ENCODE assay signal across 8 cellular contexts in genomic region chr18:74353169-74353775, GRCh38. TPM values are rescaled to one million over a fixed set of nuclear protein-coding genes. Genes with fewer than 3 reads are reported as not detected.
A peak's percentile ranks its signal among the peaks of the same experiment; 100 is the strongest.
DNase-seq lines count a peak whose midpoint lies in the region; ATAC-seq and TF ChIP-seq lines count a peak whose summit lies in the region.

No MANE protein-coding gene starts in this region.

- H3K4me3 ChIP-seq in BE2C (ENCODE audit: low read depth, low read length) (no peak overlapping the region), fibroblast of pulmonary artery (replicated peaks; ENCODE audit: low read depth, low read length) (no peak overlapping the region), neuronal stem cell (ENCODE audit: low read length in 2 of 2) (no peak overlapping the region)

- H2BK5ac ChIP-seq in neuronal stem cell (ENCODE audit: low read length) = no peak overlapping the region

- H3K36me3 ChIP-seq in BE2C (no peaks in the 10 kb centered on the region), neuronal stem cell (replicated peaks in 1 of 2; ENCODE audit: control insufficient read depth in 2 of 2, insufficient read depth in 2 of 2, low read length in 2 of 2) (no peaks in the 10 kb centered on the region)

- no peak overlapping the region for H2BK15ac ChIP-seq in neuronal stem cell (ENCODE audit: low read length)

- no peak overlapping the region for H3K14ac ChIP-seq in neuronal stem cell (ENCODE audit: low read length)

- H3K79me1 ChIP-seq in neuronal stem cell (ENCODE audit: low read depth, low read length) = no peaks in the 10 kb centered on the region

- H3K9ac ChIP-seq in neuronal stem cell (ENCODE audit: low read depth, low read length, poor library complexity) = no peak overlapping the region

- H2AK5ac ChIP-seq in neuronal stem cell (ENCODE audit: low read depth, low read length) = no peak overlapping the region

- H2AFZ ChIP-seq in neuronal stem cell (ENCODE audit: low read length) = no peak overlapping the region

- H4K91ac ChIP-seq in neuronal stem cell (ENCODE audit: low read depth, low read length, poor library complexity) = no peak overlapping the region

- H3K27me3 ChIP-seq in BE2C (no peaks in the 10 kb centered on the region), neuronal stem cell (ENCODE audit: control insufficient read depth in 3 of 3, insufficient read depth in 3 of 3, low read depth in 1 of 3, low read length in 3 of 3) (peaks cover 0 to 26% (median 0%) of the 10 kb centered on the region in 3 experiments)

- no peaks in the 10 kb centered on the region for H3K4me1 ChIP-seq in BE2C
- no peaks in the 10 kb centered on the region for H3K4me1 ChIP-seq in neuronal stem cell (ENCODE audit: control insufficient read depth in 2 of 2, insufficient read depth in 1 of 2, low read depth in 1 of 2, low read length in 2 of 2)

- no peak overlapping the region for H2BK120ac ChIP-seq in neuronal stem cell (ENCODE audit: low read depth, low read length)

- H3K18ac ChIP-seq in neuronal stem cell (ENCODE audit: low read length) = no peak overlapping the region

- peak; percentile 44 for DNase-seq in BE2C
- DNase-seq in NOMO-1 treated with DMSO at 0.1 percent for 48 hours (lab: John Stamatoyannopoulos, UW; ENCODE audit: unreplicated experiment) = peak; percentile 50
- peak; percentile 18 for DNase-seq in activated T-helper 1 cell treated with Interleukin-2 at 50 U/mL for 16 hours (ENCODE audit: low read depth)
- peak; percentile 88 for DNase-seq in fibroblast of pulmonary artery (ENCODE audit: low read depth)
- peak; percentile 47 for DNase-seq in neuronal stem cell (ENCODE audit: low spot score)
- no peak for DNase-seq in T1000 (lab: John Stamatoyannopoulos, UW)

- TF ChIP-seq CTCF in BE2C (IDR thresholded peaks at IDR 0.05; ENCODE audit: low read depth, low read length) (peak; percentile 70), fibroblast of pulmonary artery (IDR thresholded peaks at IDR 0.05; ENCODE audit: low read length, missing control alignments) (peak; percentile 96)

- no peaks in the 10 kb centered on the region for H3K9me3 ChIP-seq in BE2C
- H3K9me3 ChIP-seq in neuronal stem cell (replicated peaks in 1 of 2; ENCODE audit: control insufficient read depth in 2 of 2, insufficient read depth in 1 of 2, low read depth in 1 of 2, low read length in 2 of 2) = no peaks in the 10 kb centered on the region

- H2BK12ac ChIP-seq in neuronal stem cell (ENCODE audit: low read length) = no peak overlapping the region

- no peak overlapping the region for H3K4ac ChIP-seq in neuronal stem cell (ENCODE audit: low read length)

- peak; percentile 33 for ATAC-seq in GM18520 (IDR thresholded peaks at IDR 0.05; ENCODE audit: unreplicated experiment)
- ATAC-seq in HG03521 (IDR thresholded peaks at IDR 0.05; ENCODE audit: unreplicated experiment) = peak; percentile 40

- H3K4me2 ChIP-seq in neuronal stem cell (ENCODE audit: insufficient read depth, low read length, poor library complexity, severe bottlenecking) = no peak overlapping the region

- no peak overlapping the region for H3K23ac ChIP-seq in neuronal stem cell (ENCODE audit: low read depth, low read length, poor library complexity)

- H4K8ac ChIP-seq in neuronal stem cell (ENCODE audit: low read depth, low read length) = no peak overlapping the region

- no peak overlapping the region for H3K27ac ChIP-seq in neuronal stem cell (replicated peaks; ENCODE audit: low read length)

- WGBS in neuronal stem cell (ENCODE audit: extremely low coverage in 2 of 2, insufficient read length in 2 of 2, insufficient replicate concordance in 1 of 2), 2 donors = no CpG with 5 or more reads among the region's 1 CpG

RNA-seq across cellular contexts. Expression of gene C18orf63, which starts 37.6 kb away (rescaled TPM):
- polyA plus RNA-seq in BE2C (2012; ENCODE audit: insufficient read depth, insufficient read length, low read depth) = 0.17 TPM
- not detected for polyA plus RNA-seq in neuronal stem cell (2013, experiment 1 of 2)
- not detected for polyA plus RNA-seq in neuronal stem cell (2013, experiment 2 of 2)
